Comparison of ENCODE assay signal across 33 cellular contexts in genomic region chr5:134763221-134763620, GRCh38. TPM values are rescaled to one million over a fixed set of nuclear protein-coding genes. Genes with fewer than 3 reads are reported as not detected.
DNase-seq lines count a peak whose midpoint lies in the region; ATAC-seq and TF ChIP-seq lines count a peak whose summit lies in the region.
"Had no signal": no experiment of that assay in that cellular context is flagged by ENCODE, and none has a peak within 500 bp of the region (broad histone marks: within the 10 kb centered on the region; RNA-seq: fewer than 3 reads in every experiment).

No MANE protein-coding gene starts in this region.

- H3K18ac ChIP-seq in IMR-90 (ENCODE audit: low read depth, low read length), result no peak overlapping the region

- peak overlapping the region in 2 of 3 donors; percentile 17 to 41 for H3K27ac Mint-ChIP-seq in CD4-positive, CD25-positive, alpha-beta regulatory T cell
- H3K27ac Mint-ChIP-seq: activated CD4-positive, alpha-beta memory T cell treated with anti-CD3 and anti-CD28 coated beads, Interleukin-2, amount 10 ng/mL, durations not matched to agents 7 days and 5 days; activated T-helper 17 cell treated with anti-CD3 and anti-CD28 coated beads, Interleukin-2, amount 50 U/mL, for 72 hours; T-helper 17 cell had no signal

- H3K56ac ChIP-seq in IMR-90 (ENCODE audit: extremely low read depth, insufficient read depth, low read length), result no peak overlapping the region

- dilution Hi-C loops in IMR-90 (cut with HindIII; ENCODE audit: low sequenced_read_pairs, unreplicated experiment), result no loop called here

- BruUV-seq in IMR-90 (replicated peaks; lab: Mats Ljungman, UMichigan), result no TSS peak

- peaks cover 17% of the 10 kb centered on the region for H3K36me3 Mint-ChIP-seq in CD4-positive, CD25-positive, alpha-beta regulatory T cell

- no peak overlapping the region for H3K27ac ChIP-seq in CD4-positive, CD25-positive, alpha-beta regulatory T cell (ENCODE audit: insufficient read depth, low read length, poor library complexity, severe bottlenecking)
- H3K27ac ChIP-seq in IMR-90 (ENCODE audit: insufficient read depth, low read length) (no peak overlapping the region), osteoblast (ENCODE audit: low read depth, low read length) (peak overlapping the region; percentile 19)
- H3K27ac ChIP-seq: BLaER1 treated with 17β-estradiol and CSF1 and Interleukin-3, amounts not matched to agents 10 nM and 100 nM; brain microvascular endothelial cell; esophagus muscularis mucosa; left ventricle myocardium inferior; thyroid gland; vagina had no signal

- CTCF ChIA-PET in IMR-90 (lab: Yijun Ruan, JAX), result interaction anchor here (0.6 kb wide), 1 partner anchor 152 kb away, joined by 3 read pairs; no protein-coding TSS in a partner anchor

- in situ Hi-C loops in IMR-90 (cut with MboI; ENCODE audit: low sequenced_read_pairs), result no loop called here

- no peak overlapping the region for H2AK5ac ChIP-seq in IMR-90 (ENCODE audit: low read depth, low read length)

- no peak overlapping the region for H4K91ac ChIP-seq in IMR-90 (ENCODE audit: insufficient read depth, low read depth, low read length)

- H3K4me1 ChIP-seq in CD4-positive, CD25-positive, alpha-beta regulatory T cell (ENCODE audit: control insufficient read depth, insufficient read depth, low read length, poor library complexity, severe bottlenecking), result peaks cover 24% of the 10 kb centered on the region
- H3K4me1 ChIP-seq in IMR-90 (ENCODE audit: control insufficient read depth, insufficient read depth, low read length) (no peaks in the 10 kb centered on the region), osteoblast (ENCODE audit: insufficient read depth, low read length) (peaks cover 15% of the 10 kb centered on the region)

- no peak overlapping the region for H3K23ac ChIP-seq in IMR-90 (ENCODE audit: low read depth, low read length)

- H3K9me1 ChIP-seq in IMR-90 (ENCODE audit: insufficient read depth, low read length), result no peaks in the 10 kb centered on the region

- TF ChIP-seq CTCF in IMR-90 (conservative IDR thresholded peaks at IDR 0.05; ENCODE audit: low read depth, low read length) (no peak), osteoblast (IDR thresholded peaks at IDR 0.05; ENCODE audit: extremely low read depth, low read depth, low read length) (no peak)

- H2BK5ac ChIP-seq in IMR-90 (ENCODE audit: low read depth, low read length, poor library complexity, severe bottlenecking), result no peak overlapping the region

- POLR2A ChIA-PET in IMR-90 (lab: Charles Lee; ENCODE audit: unreplicated experiment), result no interaction called here

- H4K8ac ChIP-seq in IMR-90 (ENCODE audit: low read depth in 2 of 2, low read length in 2 of 2), result no peak overlapping the region

- H3K36me3 ChIP-seq in CD4-positive, CD25-positive, alpha-beta regulatory T cell (ENCODE audit: control insufficient read depth, insufficient read depth, low read length), result peaks cover 46% of the 10 kb centered on the region
- peaks cover 25% of the 10 kb centered on the region for H3K36me3 ChIP-seq in IMR-90 (ENCODE audit: control insufficient read depth, insufficient read depth, low read length)
- H3K36me3 ChIP-seq in osteoblast (ENCODE audit: insufficient read depth, low read length), result peaks cover 32% of the 10 kb centered on the region

- no peak overlapping the region for H2AK9ac ChIP-seq in IMR-90 (replicated peaks; ENCODE audit: low read depth, low read length, poor library complexity)

- no peaks in the 10 kb centered on the region for H3K9me3 Mint-ChIP-seq in CD4-positive, CD25-positive, alpha-beta regulatory T cell
- H3K9me3 Mint-ChIP-seq: activated CD4-positive, alpha-beta memory T cell treated with anti-CD3 and anti-CD28 coated beads, Interleukin-2, amount 10 ng/mL, durations not matched to agents 7 days and 5 days; activated T-helper 17 cell treated with anti-CD3 and anti-CD28 coated beads, Interleukin-2, amount 50 U/mL, for 72 hours had no signal

- peak overlapping the region in 1 of 4 donors; percentile 77 for H3K4me3 Mint-ChIP-seq in CD4-positive, CD25-positive, alpha-beta regulatory T cell
- H3K4me3 Mint-ChIP-seq: activated CD4-positive, alpha-beta memory T cell treated with anti-CD3 and anti-CD28 coated beads, Interleukin-2, amount 10 ng/mL, durations not matched to agents 7 days and 5 days; activated T-helper 17 cell treated with anti-CD3 and anti-CD28 coated beads, Interleukin-2, amount 50 U/mL, for 72 hours had no signal

- no peaks in the 10 kb centered on the region for H3K27me3 ChIP-seq in CD4-positive, CD25-positive, alpha-beta regulatory T cell (ENCODE audit: control insufficient read depth, insufficient read depth, low read length)
- H3K27me3 ChIP-seq in IMR-90 (ENCODE audit: control insufficient read depth, insufficient read depth, low read length), result no peaks in the 10 kb centered on the region
- no peaks in the 10 kb centered on the region for H3K27me3 ChIP-seq in osteoblast (ENCODE audit: insufficient read depth, low read length)
- H3K27me3 ChIP-seq: BLaER1 treated with 17β-estradiol and CSF1 and Interleukin-3, amounts not matched to agents 10 nM and 100 nM; brain microvascular endothelial cell; esophagus muscularis mucosa; MG63; thyroid gland; vagina had no signal

- no peak overlapping the region for H2AFZ ChIP-seq in IMR-90 (replicated peaks; ENCODE audit: low read length, poor library complexity)
- H2AFZ ChIP-seq in osteoblast (ENCODE audit: low read length), result no peak overlapping the region

- DNase-seq in CD4-positive, CD25-positive, alpha-beta regulatory T cell, result no peak
- no peak for DNase-seq in IMR-90
- peak; percentile 49 for DNase-seq in SKM-1 treated with dmso at 0.1 percent for 144 hours (lab: John Stamatoyannopoulos, UW; ENCODE audit: unreplicated experiment)
- DNase-seq in osteoblast (ENCODE audit: insufficient read length, low spot score, missing footprints), result no peak
- DNase-seq: activated CD4-positive, alpha-beta memory T cell treated with anti-CD3 and anti-CD28 coated beads, Interleukin-2, amount 10 ng/mL, durations not matched to agents 7 days and 5 days; activated CD4-positive, CD25-positive, alpha-beta regulatory T cell treated with anti-CD3 and anti-CD28 coated beads, Interleukin-2, amount 50 U/mL, for 72 hours; activated CD8-positive, alpha-beta memory T cell treated with anti-CD3 and anti-CD28 coated beads, Interleukin-2, amount 50 U/mL, for 48 hours; activated naive CD4-positive, alpha-beta T cell treated with anti-CD3 and anti-CD28 coated beads, Interleukin-2, amount 50 U/mL, for 16 hours; amygdala; brain microvascular endothelial cell; Calu3; cerebellar nuclear complex; DMS79 treated with DMSO at 0.1 percent for 48 hours; foreskin fibroblast; GDM1; head of caudate nucleus; KG1; left ventricle myocardium inferior; MG63; NCI-H1436 treated with DMSO at 0.1 percent for 48 hours; NCI-H446; NCI-H748 treated with DMSO at 0.1 percent for 48 hours; stimulated activated CD4-positive, alpha-beta T cell treated with anti-CD3 and anti-CD28 coated beads, Interleukin-2, amount 100 ng/mL, for 48 hours; T-helper 17 cell; thyroid gland had no signal

- H2BK120ac ChIP-seq in IMR-90 (ENCODE audit: low read depth, low read length), result no peak overlapping the region

- peaks cover 4% of the 10 kb centered on the region for H3K27me3 Mint-ChIP-seq in CD4-positive, CD25-positive, alpha-beta regulatory T cell
- H3K27me3 Mint-ChIP-seq: activated CD4-positive, alpha-beta memory T cell treated with anti-CD3 and anti-CD28 coated beads, Interleukin-2, amount 10 ng/mL, durations not matched to agents 7 days and 5 days; activated T-helper 17 cell treated with anti-CD3 and anti-CD28 coated beads, Interleukin-2, amount 50 U/mL, for 72 hours; T-helper 17 cell had no signal

- no peak for ATAC-seq in CD4-positive, CD25-positive, alpha-beta regulatory T cell (ENCODE audit: low read depth in 2 of 2)
- ATAC-seq in IMR-90 (ENCODE audit: low read depth), result no peak
- no peak for ATAC-seq in HG03432 (IDR thresholded peaks at IDR 0.05; ENCODE audit: unreplicated experiment)
- no peak for ATAC-seq in HG02852 (IDR thresholded peaks at IDR 0.05; ENCODE audit: unreplicated experiment)
- ATAC-seq in HG03159 (IDR thresholded peaks at IDR 0.05; ENCODE audit: unreplicated experiment), result no peak
- ATAC-seq: activated T-helper 17 cell treated with anti-CD3 and anti-CD28 coated beads, Interleukin-2, amount 50 U/mL, for 72 hours; sciatic nerve; T-helper 17 cell had no signal

- no peak for TF ChIP-seq POLR2A in IMR-90 (IDR thresholded peaks at IDR 0.05; ENCODE audit: low read depth, low read length)

- peaks cover 23 to 41% (median 33%) of the 10 kb centered on the region in 4 donors for H3K4me1 Mint-ChIP-seq in CD4-positive, CD25-positive, alpha-beta regulatory T cell

- H4K20me1 ChIP-seq in IMR-90 (ENCODE audit: insufficient read depth, low read length), result peaks cover 26% of the 10 kb centered on the region
- H4K20me1 ChIP-seq in osteoblast (ENCODE audit: insufficient read depth, low read length), result peaks cover 2% of the 10 kb centered on the region

- no peak overlapping the region for H2BK20ac ChIP-seq in IMR-90 (ENCODE audit: low read depth, low read length)

- WGBS in IMR-90 (ENCODE audit: extremely low coverage in 2 of 2, insufficient read length in 1 of 2), 2 experiments, result no CpG with 5 or more reads among the region's 4 CpGs

- no peak overlapping the region for H3K4me3 ChIP-seq in CD4-positive, CD25-positive, alpha-beta regulatory T cell (ENCODE audit: low read depth, low read length)
- no peak overlapping the region for H3K4me3 ChIP-seq in IMR-90 (ENCODE audit: insufficient read depth, low read depth, low read length)
- no peak overlapping the region for H3K4me3 ChIP-seq in osteoblast (ENCODE audit: insufficient read depth, low read length)
- H3K4me3 ChIP-seq: BLaER1 treated with 17β-estradiol and CSF1 and Interleukin-3, amounts not matched to agents 10 nM and 100 nM; esophagus muscularis mucosa; left ventricle myocardium inferior; MG63; thyroid gland; vagina had no signal

- H3K79me2 ChIP-seq in osteoblast (ENCODE audit: insufficient read depth, low read length), result peaks cover 60% of the 10 kb centered on the region

- H3K79me1 ChIP-seq in IMR-90 (ENCODE audit: low read depth in 1 of 2, low read length in 2 of 2), result peaks cover 11 to 38% of the 10 kb centered on the region in 2 experiments

- 0 out of 2 replicates have a peak overlapping the region, but pooled peaks have one; percentile 36 for H3K9ac ChIP-seq in IMR-90 (ENCODE audit: low read depth, low read length)

- no peak overlapping the region for H3K4ac ChIP-seq in IMR-90 (ENCODE audit: low read depth, low read length)

- H3K4me2 ChIP-seq in IMR-90 (ENCODE audit: low read depth, low read length) (no peak overlapping the region), osteoblast (ENCODE audit: insufficient read depth, low read length) (no peak overlapping the region)
- H3K4me2 ChIP-seq: BLaER1 treated with 17β-estradiol and CSF1 and Interleukin-3, amounts not matched to agents 10 nM and 100 nM had no signal

- no peak overlapping the region for H3K14ac ChIP-seq in IMR-90 (replicated peaks; ENCODE audit: low read depth, low read length)

- H2BK15ac ChIP-seq in IMR-90 (ENCODE audit: low read depth, low read length), result no peak overlapping the region

- no peak overlapping the region for H4K5ac ChIP-seq in IMR-90 (ENCODE audit: low read depth, low read length)

- intact Hi-C loops in IMR-90 (cut with micrococcal nuclease), result no loop called here

- no peak for TF ChIP-seq RAD21 in IMR-90 (IDR thresholded peaks at IDR 0.05; ENCODE audit: low read length)

- H3K9me3 ChIP-seq in CD4-positive, CD25-positive, alpha-beta regulatory T cell (ENCODE audit: control insufficient read depth in 2 of 2, low read length in 2 of 2), result no peaks in the 10 kb centered on the region
- H3K9me3 ChIP-seq in IMR-90 (ENCODE audit: control insufficient read depth, insufficient read depth, low read length), result no peaks in the 10 kb centered on the region
- H3K9me3 ChIP-seq in osteoblast (ENCODE audit: low read depth, low read length), result no peaks in the 10 kb centered on the region
- H3K9me3 ChIP-seq: BLaER1 treated with 17β-estradiol and CSF1 and Interleukin-3, amounts not matched to agents 10 nM and 100 nM; esophagus muscularis mucosa; left ventricle myocardium inferior; MG63; thyroid gland; vagina had no signal

RNA-seq across cellular contexts. Expression of gene DDX46, which starts 4.6 kb away (rescaled TPM):
- total RNA-seq in CD4-positive, CD25-positive, alpha-beta regulatory T cell, result 61.8 TPM
- polyA plus RNA-seq in CD4-positive, CD25-positive, alpha-beta regulatory T cell, result 10 to 100 TPM; 16.3 to 23.2 (median 18.8) TPM
- 26.0 and 31.9 TPM in 2 replicates for total RNA-seq in IMR-90 (2012; rRNA removed)
- 19.3 and 22.5 TPM in 2 replicates for polyA plus RNA-seq in IMR-90 (2012; rRNA removed)
- polyA plus RNA-seq in IMR-90 (2012; cell fraction: cytosol; rRNA removed), result 4.0 and 5.7 TPM in 2 replicates
- 7.2 and 40.2 TPM in 2 replicates for polyA plus RNA-seq in IMR-90 (2012; cell fraction: nucleus; rRNA removed; ENCODE audit: low replicate concordance)
- 20.6 and 26.8 TPM in 2 replicates for total RNA-seq in osteoblast

RNA-seq across cellular contexts. Expression of gene CAMLG, which starts 24.9 kb away (rescaled TPM):
- total RNA-seq in CD4-positive, CD25-positive, alpha-beta regulatory T cell, result 32.3 TPM
- 10 to 100 TPM; 37.6 to 43.7 (median 43.3) TPM for polyA plus RNA-seq in CD4-positive, CD25-positive, alpha-beta regulatory T cell
- total RNA-seq in IMR-90 (2012; rRNA removed) (13.1 and 24.7 TPM in 2 replicates), osteoblast (47.8 and 56.0 TPM in 2 replicates)
- 10.6 and 11.9 TPM in 2 replicates for polyA plus RNA-seq in IMR-90 (2012; rRNA removed)
- polyA plus RNA-seq in IMR-90 (2012; cell fraction: cytosol; rRNA removed), result 10.2 and 12.7 TPM in 2 replicates
- polyA plus RNA-seq in IMR-90 (2012; cell fraction: nucleus; rRNA removed; ENCODE audit: low replicate concordance), result 2.8 and 5.9 TPM in 2 replicates
